ENCODE assay signal across 1 cellular context in genomic region chr2:232636788-232637420, GRCh38.
TF ChIP-seq lines count a peak whose summit lies in the region.

No MANE protein-coding gene starts in this region.

TF ChIP-seq in liver, 16 proteins besides CTCF, POLR2A, EP300 and RAD21 (continued from another document):
- TF ChIP-seq ATF3 (IDR thresholded peaks at IDR 0.05): no peak
